Comparison of ENCODE assay signal across 1 cellular context in genomic region chr19:19900574-19901444, GRCh38.
A peak's percentile ranks its signal among the peaks of the same experiment; 100 is the strongest.
TF ChIP-seq lines count a peak whose summit lies in the region.

ZNF93 (plus strand) TSS chr19:19900946; CDS start chr19:19901089, 143 bp downstream.

TF ChIP-seq in WTC11, 78 proteins besides CTCF, POLR2A, EP300 and RAD21 (continued from another document and continues in another):
- no peak; the same call in 1 of the 2 replicates for TF ChIP-seq ZNF425 (CRISPR knock-in tag; conservative IDR thresholded peaks at IDR 0.05)
- no peak for TF ChIP-seq ZNF317 (CRISPR knock-in tag; IDR thresholded peaks at IDR 0.05; ENCODE audit: borderline replicate concordance, low read depth)
- TF ChIP-seq ATF6 (CRISPR knock-in tag; IDR thresholded peaks at IDR 0.05): no peak
- no peak for TF ChIP-seq ZNF219 (CRISPR knock-in tag; IDR thresholded peaks at IDR 0.05; ENCODE audit: borderline replicate concordance)
- TF ChIP-seq ZBTB43 (CRISPR knock-in tag; IDR thresholded peaks at IDR 0.05): 0 out of 2 replicates have a peak, but pooled peaks have one; percentile 45
- TF ChIP-seq MXD4 (CRISPR knock-in tag; IDR thresholded peaks at IDR 0.05; ENCODE audit: borderline replicate concordance): no peak
- peak; percentile 49; the same call in 1 of the 2 replicates for TF ChIP-seq MYBL2 (CRISPR knock-in tag; IDR thresholded peaks at IDR 0.05)
- TF ChIP-seq NFE2L1 (CRISPR knock-in tag; IDR thresholded peaks at IDR 0.05): no peak; the same call in 1 of the 2 replicates
- TF ChIP-seq SP1 (CRISPR knock-in tag; conservative IDR thresholded peaks at IDR 0.05): peak; percentile 43
- TF ChIP-seq ZNF138 (CRISPR knock-in tag; conservative IDR thresholded peaks at IDR 0.05): no peak
- no peak for TF ChIP-seq ZNF396 (CRISPR knock-in tag; IDR thresholded peaks at IDR 0.05; ENCODE audit: borderline replicate concordance)
- TF ChIP-seq JUN (CRISPR knock-in tag; IDR thresholded peaks at IDR 0.05): no peak
- TF ChIP-seq ZNF281 (CRISPR knock-in tag; IDR thresholded peaks at IDR 0.05): no peak
- 0 out of 2 replicates have a peak, but pooled peaks have one; percentile 14 for TF ChIP-seq SMAD4 (CRISPR knock-in tag; IDR thresholded peaks at IDR 0.05)
- no peak for TF ChIP-seq TP53 (CRISPR knock-in tag; IDR thresholded peaks at IDR 0.05)
- TF ChIP-seq ZNF232 (CRISPR knock-in tag; IDR thresholded peaks at IDR 0.05): no peak
- no peak for TF ChIP-seq ERG (CRISPR knock-in tag; IDR thresholded peaks at IDR 0.05)
- no peak for TF ChIP-seq OVOL2 (CRISPR knock-in tag; IDR thresholded peaks at IDR 0.05; ENCODE audit: borderline replicate concordance)
- TF ChIP-seq ZNF416 (CRISPR knock-in tag; IDR thresholded peaks at IDR 0.05): peak; percentile 70; the same call in 1 of the 2 replicates
- no peak for TF ChIP-seq GTF2I (CRISPR knock-in tag; conservative IDR thresholded peaks at IDR 0.05)
- TF ChIP-seq IRF2 (CRISPR knock-in tag; IDR thresholded peaks at IDR 0.05; ENCODE audit: borderline replicate concordance, low read depth): no peak
- TF ChIP-seq ZMAT4 (CRISPR knock-in tag; IDR thresholded peaks at IDR 0.05): no peak
- TF ChIP-seq AFF4 (CRISPR knock-in tag; IDR thresholded peaks at IDR 0.05; ENCODE audit: borderline replicate concordance): no peak
- no peak for TF ChIP-seq PRRX2 (CRISPR knock-in tag; IDR thresholded peaks at IDR 0.05)
- peak; percentile 50; the same call in 1 of the 2 replicates for TF ChIP-seq ZNF671 (CRISPR knock-in tag; IDR thresholded peaks at IDR 0.05)
- TF ChIP-seq USF1 (CRISPR knock-in tag; IDR thresholded peaks at IDR 0.05): peak; percentile 91
- 0 out of 2 replicates have a peak, but pooled peaks have one; percentile 24 for TF ChIP-seq TEAD1 (CRISPR knock-in tag; IDR thresholded peaks at IDR 0.05)
- no peak for TF ChIP-seq ZNF423 (CRISPR knock-in tag; IDR thresholded peaks at IDR 0.05)
- no peak for TF ChIP-seq ZNF512 (CRISPR knock-in tag; IDR thresholded peaks at IDR 0.05; ENCODE audit: borderline replicate concordance)
- no peak for TF ChIP-seq AR (CRISPR knock-in tag; IDR thresholded peaks at IDR 0.05)
- 0 out of 2 replicates have a peak, but pooled peaks have one; percentile 37 for TF ChIP-seq CREM (CRISPR knock-in tag; IDR thresholded peaks at IDR 0.05)
- no peak for TF ChIP-seq ATF2 (CRISPR knock-in tag; IDR thresholded peaks at IDR 0.05; ENCODE audit: borderline replicate concordance, low read depth)
- TF ChIP-seq GRHL2 (CRISPR knock-in tag; IDR thresholded peaks at IDR 0.05; ENCODE audit: insufficient replicate concordance, severe bottlenecking): no peak
- no peak for TF ChIP-seq ESRRA (CRISPR knock-in tag; IDR thresholded peaks at IDR 0.05; ENCODE audit: borderline replicate concordance)
- TF ChIP-seq ETV6 (CRISPR knock-in tag; IDR thresholded peaks at IDR 0.05): no peak; the same call in 1 of the 2 replicates
- TF ChIP-seq NFYB (CRISPR knock-in tag; conservative IDR thresholded peaks at IDR 0.05; ENCODE audit: low read depth): peak; percentile 92
